Comparison of ENCODE assay signal across 37 cellular contexts in genomic region chr18:5164903-5165302, GRCh38. TPM values are rescaled to one million over a fixed set of nuclear protein-coding genes. Genes with fewer than 3 reads are reported as not detected.
"Had no signal": no experiment of that assay in that cellular context is flagged by ENCODE, and none has a peak within 500 bp of the region (broad histone marks: within the 10 kb centered on the region; RNA-seq: fewer than 3 reads in every experiment).

No MANE protein-coding gene starts in this region.

- DNase-seq: Karpas-422, Kasumi-1, KG1, MG63, MM.1S, MV-4-11, NCI-H1048, NCI-H1092, NCI-H1105, NCI-H1105 treated with DMSO at 0.1 percent for 48 hours, NCI-H1417, NCI-H1417 treated with DMSO at 0.1 percent for 48 hours, NCI-H1436, NCI-H1436 treated with DMSO at 0.1 percent for 48 hours, NCI-H146, NCI-H1694, NCI-H1694 treated with DMSO at 0.1 percent for 48 hours, NCI-H187, NCI-H187 treated with DMSO at 0.1 percent for 48 hours, NCI-H1930, NCI-H2029, NCI-H2029 treated with DMSO at 0.1 percent for 48 hours, NCI-H2081, NCI-H2081 treated with DMSO at 0.1 percent for 48 hours, NCI-H2107, NCI-H2171, NCI-H2171 treated with DMSO at 0.1 percent for 48 hours, NCI-H2227 treated with DMSO at 0.1 percent for 48 hours, NCI-H226, NCI-H345, NCI-H446, NCI-H446 treated with DMSO at 0.1 percent for 48 hours, NCI-H510A had no signal

RNA-seq across cellular contexts. Expression of gene AKAIN1, which starts 32.2 kb away (rescaled TPM):
- total RNA-seq: LHCN-M2, M059J, MCF 10A, NCI-H460 had no signal
